In genomic region chr19:10095948-10096614, GRCh38 we compare ENCODE assay signal across 8 cellular contexts. TPM values are rescaled to one million over a fixed set of nuclear protein-coding genes. Genes with fewer than 3 reads are reported as not detected.
DNase-seq lines count a peak whose midpoint lies in the region; ATAC-seq and TF ChIP-seq lines count a peak whose summit lies in the region.

No MANE protein-coding gene starts in this region.

- TF ChIP-seq POLR2A in GM19193 (IDR thresholded peaks at IDR 0.05; ENCODE audit: extremely low read depth, insufficient read depth, insufficient read length) (peak; percentile 78), lower leg skin (IDR thresholded peaks at IDR 0.05) (no peak)

- TF ChIP-seq CTCF in lower leg skin (IDR thresholded peaks at IDR 0.05), result no peak

- 7 to 9% methylated on average over 28 to 41 of the region's 97 CpGs for WGBS in lower leg skin, 2 donors

- H3K27ac Mint-ChIP-seq in activated CD4-positive, alpha-beta T cell treated with anti-CD3 and anti-CD28 coated beads, Interleukin-2, amount 10 ng/mL, durations not matched to agents 24 days and 14 days, result peak overlapping the region; percentile 80

- intact Hi-C loops in activated CD4-positive, alpha-beta T cell treated with anti-CD3 and anti-CD28 coated beads, Interleukin-2, amount 10 ng/mL, durations not matched to agents 24 days and 14 days (cut with micrococcal nuclease), result loop anchor here (1.0 kb wide), 2 partner anchors 8 to 10 kb away; partner anchors contain the start of gene SHFL
- intact Hi-C loops in lower leg skin (cut with DNase I; ENCODE audit: low total_unique reads), result no loop called here

- no peaks in the 10 kb centered on the region for H3K27me3 Mint-ChIP-seq in activated CD4-positive, alpha-beta T cell treated with anti-CD3 and anti-CD28 coated beads, Interleukin-2, amount 10 ng/mL, durations not matched to agents 24 days and 14 days

- peak overlapping the region; percentile 62 for H3K4me3 Mint-ChIP-seq in activated CD4-positive, alpha-beta T cell treated with anti-CD3 and anti-CD28 coated beads, Interleukin-2, amount 10 ng/mL, durations not matched to agents 24 days and 14 days

- no peaks in the 10 kb centered on the region for H3K9me3 Mint-ChIP-seq in activated CD4-positive, alpha-beta T cell treated with anti-CD3 and anti-CD28 coated beads, Interleukin-2, amount 10 ng/mL, durations not matched to agents 24 days and 14 days

- peak overlapping the region; percentile 36 for H3K4me3 ChIP-seq in lower leg skin (ENCODE audit: low read depth, poor library complexity, severe bottlenecking)

- peaks cover 20% of the 10 kb centered on the region for H3K4me1 Mint-ChIP-seq in activated CD4-positive, alpha-beta T cell treated with anti-CD3 and anti-CD28 coated beads, Interleukin-2, amount 10 ng/mL, durations not matched to agents 24 days and 14 days

- DNase-seq in Ammon's horn (ENCODE audit: low spot score) (peak; percentile 89), NCI-H510A (lab: John Stamatoyannopoulos, UW) (peak; percentile 80), dermis blood vessel endothelial cell (peak; percentile 96), lower leg skin (ENCODE audit: low spot score in 2 of 2) (peak; percentile 75 to 97)
- DNase-seq in activated CD4-positive, alpha-beta T cell treated with anti-CD3 and anti-CD28 coated beads, Interleukin-2, amount 10 ng/mL, durations not matched to agents 24 days and 14 days, result peak; percentile 98
- DNase-seq in stimulated activated CD4-positive, alpha-beta T cell treated with anti-CD3 and anti-CD28 coated beads, Interleukin-4, amount 100 ng/mL, for 4 hours, result peak; percentile 87 to 90

- peak; percentile 78 for ATAC-seq in HG03432 (IDR thresholded peaks at IDR 0.05; ENCODE audit: unreplicated experiment)

- H3K36me3 Mint-ChIP-seq in activated CD4-positive, alpha-beta T cell treated with anti-CD3 and anti-CD28 coated beads, Interleukin-2, amount 10 ng/mL, durations not matched to agents 24 days and 14 days (ENCODE audit: low read depth), result peaks cover 36% of the 10 kb centered on the region

RNA-seq across cellular contexts. Expression of gene ANGPTL6, which starts 6.4 kb away (rescaled TPM):
- total RNA-seq in activated CD4-positive, alpha-beta T cell treated with anti-CD3 and anti-CD28 coated beads, Interleukin-2, amount 10 ng/mL, durations not matched to agents 24 days and 14 days, result 9.9 and 11.4 TPM in 2 replicates
- total RNA-seq in dermis blood vessel endothelial cell (0.28 and 0.68 TPM in 2 replicates), lower leg skin (1 to 10 TPM in 1 of 4 donors, under 1 TPM in 2, not detected in 1; 0.21 to 1.8 (median 0.68) TPM)

RNA-seq across cellular contexts. Expression of gene SHFL, which starts 10.0 kb away (rescaled TPM):
- total RNA-seq in activated CD4-positive, alpha-beta T cell treated with anti-CD3 and anti-CD28 coated beads, Interleukin-2, amount 10 ng/mL, durations not matched to agents 24 days and 14 days, result 56.0 and 60.5 TPM in 2 replicates
- total RNA-seq in dermis blood vessel endothelial cell (29.4 and 31.6 TPM in 2 replicates), lower leg skin (10 to 100 TPM; 17.0 to 24.6 (median 23.3) TPM)

RNA-seq across cellular contexts. Expression of gene PPAN, which starts 10.1 kb away (rescaled TPM):
- total RNA-seq in activated CD4-positive, alpha-beta T cell treated with anti-CD3 and anti-CD28 coated beads, Interleukin-2, amount 10 ng/mL, durations not matched to agents 24 days and 14 days, result 222 and 232 TPM in 2 replicates
- total RNA-seq in dermis blood vessel endothelial cell, result 23.4 and 25.4 TPM in 2 replicates
- 10 to 100 TPM; 38.7 to 61.3 (median 52.9) TPM for total RNA-seq in lower leg skin

RNA-seq across cellular contexts. Expression of gene P2RY11, which starts 15.4 kb away (rescaled TPM):
- 61.1 and 62.5 TPM in 2 replicates for total RNA-seq in activated CD4-positive, alpha-beta T cell treated with anti-CD3 and anti-CD28 coated beads, Interleukin-2, amount 10 ng/mL, durations not matched to agents 24 days and 14 days
- total RNA-seq in dermis blood vessel endothelial cell, result 2.6 and 4.6 TPM in 2 replicates
- total RNA-seq in lower leg skin, result 10 to 100 TPM; 19.0 to 26.3 (median 22.5) TPM

RNA-seq across cellular contexts. Expression of gene EIF3G, which starts 23.6 kb away (rescaled TPM):
- total RNA-seq in activated CD4-positive, alpha-beta T cell treated with anti-CD3 and anti-CD28 coated beads, Interleukin-2, amount 10 ng/mL, durations not matched to agents 24 days and 14 days, result 335 and 341 TPM in 2 replicates
- 307 and 366 TPM in 2 replicates for total RNA-seq in dermis blood vessel endothelial cell
- 100 to 1,000 TPM; 292 to 348 (median 320) TPM for total RNA-seq in lower leg skin

Comparison
In these comparisons a context has a peak if more than half of its experiments do, and no peak if none do; other contexts are left out.
1. Peak in every context shown above with its lines: DNase-seq, ATAC-seq and H3K4me3 ChIP-seq.